Comparison of ENCODE assay signal across 8 cellular contexts in the genomic region with DNA sequence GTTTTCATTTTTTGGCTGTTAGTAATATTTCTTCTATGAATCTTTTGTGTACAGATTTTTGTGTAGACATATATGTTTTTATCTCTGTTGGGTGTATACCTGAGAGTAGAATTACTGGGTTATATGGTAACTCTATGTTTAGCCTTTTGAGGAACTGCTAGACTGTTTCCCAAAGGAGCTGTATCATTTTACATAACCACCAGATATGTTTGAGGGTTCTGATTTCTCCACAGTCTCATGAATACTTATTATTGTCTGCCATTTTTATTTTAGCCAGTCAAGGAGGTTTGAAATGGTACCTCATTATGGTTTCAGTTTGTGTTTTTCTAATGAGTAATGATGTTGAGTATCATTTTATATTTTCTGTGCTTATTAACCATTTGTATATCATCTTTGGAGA.
DNase-seq lines count a peak whose midpoint lies in the region; ATAC-seq and TF ChIP-seq lines count a peak whose summit lies in the region.

No MANE protein-coding gene starts in this region.

- no peaks in the 10 kb centered on the region for H3K9me3 Mint-ChIP-seq in T-helper 2 cell treated with Interferon-gamma antibody and Interleukin-4, amounts not matched to agents 5 μg/mL and 100 μg/mL, for 36 hours
- H3K9me3 Mint-ChIP-seq in stimulated activated memory B cell treated with anti-CD40 and anti-IgM and Interleukin-4, amounts not matched to agents 10 μg/mL and 1 μg/mL and 100 μg/mL, for 72 hours = no peaks in the 10 kb centered on the region

- H3K4me3 Mint-ChIP-seq in T-helper 2 cell treated with Interferon-gamma antibody and Interleukin-4, amounts not matched to agents 5 μg/mL and 100 μg/mL, for 36 hours = peak overlapping the region; percentile 97
- H3K4me3 Mint-ChIP-seq in stimulated activated memory B cell treated with anti-CD40 and anti-IgM and Interleukin-4, amounts not matched to agents 10 μg/mL and 1 μg/mL and 100 μg/mL, for 72 hours = peak overlapping the region; percentile 87

- no peak overlapping the region for H3K27ac ChIP-seq in SK-N-MC

- peaks cover 4% of the 10 kb centered on the region for H3K27me3 Mint-ChIP-seq in T-helper 2 cell treated with Interferon-gamma antibody and Interleukin-4, amounts not matched to agents 5 μg/mL and 100 μg/mL, for 36 hours (ENCODE audit: low read depth)
- no peaks in the 10 kb centered on the region for H3K27me3 Mint-ChIP-seq in stimulated activated memory B cell treated with anti-CD40 and anti-IgM and Interleukin-4, amounts not matched to agents 10 μg/mL and 1 μg/mL and 100 μg/mL, for 72 hours

- no peaks in the 10 kb centered on the region for H3K9me3 ChIP-seq in SK-N-MC (ENCODE audit: low read depth, low read length)

- no peak for ATAC-seq in stimulated activated memory B cell treated with anti-CD40 and anti-IgM and Interleukin-4, amounts not matched to agents 10 μg/mL and 1 μg/mL and 100 μg/mL, for 72 hours
- no peak for ATAC-seq in HG02938 (IDR thresholded peaks at IDR 0.05; ENCODE audit: unreplicated experiment)

- H3K36me3 Mint-ChIP-seq in T-helper 2 cell treated with Interferon-gamma antibody and Interleukin-4, amounts not matched to agents 5 μg/mL and 100 μg/mL, for 36 hours (ENCODE audit: low read depth) = peaks cover 19% of the 10 kb centered on the region
- peaks cover 22% of the 10 kb centered on the region for H3K36me3 Mint-ChIP-seq in stimulated activated memory B cell treated with anti-CD40 and anti-IgM and Interleukin-4, amounts not matched to agents 10 μg/mL and 1 μg/mL and 100 μg/mL, for 72 hours

- H3K9ac ChIP-seq in SK-N-MC (ENCODE audit: insufficient read length) = peak overlapping the region; percentile 93

- H3K4me1 Mint-ChIP-seq in T-helper 2 cell treated with Interferon-gamma antibody and Interleukin-4, amounts not matched to agents 5 μg/mL and 100 μg/mL, for 36 hours (ENCODE audit: low read depth) = peaks cover 47% of the 10 kb centered on the region
- peaks cover 35% of the 10 kb centered on the region for H3K4me1 Mint-ChIP-seq in stimulated activated memory B cell treated with anti-CD40 and anti-IgM and Interleukin-4, amounts not matched to agents 10 μg/mL and 1 μg/mL and 100 μg/mL, for 72 hours

- peak overlapping the region; percentile 98 for H3K27ac Mint-ChIP-seq in T-helper 2 cell treated with Interferon-gamma antibody and Interleukin-4, amounts not matched to agents 5 μg/mL and 100 μg/mL, for 36 hours
- H3K27ac Mint-ChIP-seq in stimulated activated memory B cell treated with anti-CD40 and anti-IgM and Interleukin-4, amounts not matched to agents 10 μg/mL and 1 μg/mL and 100 μg/mL, for 72 hours = peak overlapping the region; percentile 89

- H3K4me3 ChIP-seq in SK-N-MC (peak overlapping the region; percentile 89), fibroblast of mammary gland (ENCODE audit: control insufficient read depth, low read depth, low read length) (peak overlapping the region; percentile 91)

- H3K36me3 ChIP-seq in SK-N-MC (ENCODE audit: insufficient read depth, low read length) = peaks cover 26% of the 10 kb centered on the region

- no peak for TF ChIP-seq CTCF in fibroblast of mammary gland (conservative IDR thresholded peaks at IDR 0.05; ENCODE audit: control insufficient read depth, insufficient read depth, low read depth, low read length)

- no peak for DNase-seq in T-helper 2 cell treated with Interferon-gamma antibody and Interleukin-4, amounts not matched to agents 5 μg/mL and 100 μg/mL, for 36 hours (ENCODE audit: low spot score)
- no peak for DNase-seq in T-helper 2 cell
- DNase-seq in SK-N-MC (ENCODE audit: low read depth, low spot score) = no peak
- DNase-seq in fibroblast of mammary gland (ENCODE audit: low read depth) = peak; percentile 21
- no peak for DNase-seq in nucleus accumbens (lab: John Stamatoyannopoulos, UW)
- no peak for DNase-seq in islet precursor cell
